ENCODE assay signal across 13 cellular contexts in the genomic region with DNA sequence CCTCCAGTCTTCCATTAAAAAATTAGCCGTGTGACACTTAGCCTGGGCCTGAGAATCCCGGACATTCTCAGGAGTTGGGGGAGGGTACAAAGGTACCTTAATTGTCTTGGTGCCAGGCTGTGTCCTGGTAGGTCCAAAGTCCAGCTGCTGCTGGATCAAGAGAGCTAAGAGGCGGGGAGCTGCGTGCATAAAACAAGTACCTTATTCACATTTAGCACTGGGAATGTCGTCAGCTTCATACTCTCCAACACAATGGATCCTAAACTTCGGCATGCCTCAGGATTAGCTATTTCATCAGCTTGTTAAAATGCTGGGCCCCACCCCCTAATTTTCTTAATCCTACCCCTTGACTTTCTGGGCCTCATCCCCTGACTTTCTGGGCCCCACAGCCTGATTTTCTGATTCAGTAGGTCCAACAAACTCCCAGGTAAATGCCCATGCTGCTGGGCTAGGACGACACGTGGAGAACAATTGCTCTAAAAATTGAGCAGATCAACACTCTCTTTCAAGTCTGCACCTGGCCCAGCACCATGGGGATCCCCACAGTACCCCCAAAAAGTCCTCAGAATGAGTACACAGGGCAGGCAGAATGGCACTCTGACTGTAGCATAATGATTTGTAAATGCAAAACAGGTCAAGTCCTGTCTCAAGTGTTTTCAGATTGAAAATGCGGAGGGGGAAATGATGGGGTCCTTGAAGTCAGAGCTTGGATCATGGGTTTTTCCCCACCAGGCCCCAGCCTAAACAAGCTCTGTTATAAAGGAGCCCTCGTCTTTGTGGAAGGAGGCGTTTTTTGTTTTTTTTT. TPM values are rescaled to one million over a fixed set of nuclear protein-coding genes. Genes with fewer than 3 reads are reported as not detected.
DNase-seq lines count a peak whose midpoint lies in the region; ATAC-seq, FAIRE-seq and TF ChIP-seq lines count a peak whose summit lies in the region.
"Had no signal": no experiment of that assay in that cellular context is flagged by ENCODE, and none has a peak within 500 bp of the region (broad histone marks: within the 10 kb centered on the region; RNA-seq: fewer than 3 reads in every experiment).

No MANE protein-coding gene starts in this region.

- H2AK5ac ChIP-seq in H1 (ENCODE audit: low read depth, low read length), result no peak overlapping the region

- H3K4me1 ChIP-seq in H1 (replicated peaks in 1 of 4; ENCODE audit: control insufficient read depth in 3 of 4, insufficient read depth in 4 of 4, low read length in 3 of 4), result peaks cover 19 to 28% (median 25%) of the 10 kb centered on the region in 4 experiments
- no peaks in the 10 kb centered on the region for H3K4me1 ChIP-seq in naive thymus-derived CD4-positive, alpha-beta T cell (ENCODE audit: control insufficient read depth in 2 of 2, insufficient read depth in 2 of 2, low read length in 2 of 2)

- peak overlapping the region; percentile 33; the same call in 1 of the 2 replicates for H2BK15ac ChIP-seq in H1 (ENCODE audit: low read length)

- ATAC-seq in activated T-cell treated with anti-CD3 and anti-CD28 coated beads, Interleukin-2, amount 50 U/mL, for 72 hours (replicated peaks in 1 of 2), result peak; percentile 86 to 88
- ATAC-seq in activated T-cell treated with anti-CD3 and anti-CD28 coated beads, Interleukin-2, amount 50 U/mL, for 4 hours, result no peak
- peak; percentile 88 for ATAC-seq in HG03045 (IDR thresholded peaks at IDR 0.05; ENCODE audit: unreplicated experiment)
- ATAC-seq in naive thymus-derived CD4-positive, alpha-beta T cell, result no peak

- POLR2A ChIA-PET in H1 (lab: Charles Lee; ENCODE audit: partially characterized antibody), result interaction anchor here (0.6 to 7.0 kb wide), 9 partner anchors 12 to 154 kb away, joined by 3 to 61 read pairs (median 4); partner anchors contain the start of genes ISG20, MRPL46 and MRPS11
- POLR2A ChIA-PET in naive thymus-derived CD4-positive, alpha-beta T cell (lab: Charles Lee), result interaction anchor here (2.0 kb wide), 1 partner anchor 9 kb away, joined by 5 read pairs; no protein-coding TSS in a partner anchor

- H3K18ac ChIP-seq in H1 (ENCODE audit: extremely low read depth, low read length), result no peak overlapping the region; the same call in 1 of the 2 replicates

- H4K5ac ChIP-seq in H1 (ENCODE audit: insufficient read length, low read depth, low read length), result no peak overlapping the region

- no peak overlapping the region for H3K56ac ChIP-seq in H1 (replicated peaks; ENCODE audit: insufficient read length, low read depth, low read length)

- peak overlapping the region; percentile 83 for H2AFZ ChIP-seq in H1 (ENCODE audit: low read length)
- H2AFZ ChIP-seq: GM23248 had no signal

- no peaks in the 10 kb centered on the region for H3K9me3 Mint-ChIP-seq in activated T-cell treated with anti-CD3 and anti-CD28 coated beads, Interleukin-2, amount 50 U/mL, for 72 hours
- no peaks in the 10 kb centered on the region for H3K9me3 Mint-ChIP-seq in activated T-cell treated with anti-CD3 and anti-CD28 coated beads, Interleukin-2, amount 50 U/mL, for 4 hours
- no peaks in the 10 kb centered on the region for H3K9me3 Mint-ChIP-seq in naive thymus-derived CD4-positive, alpha-beta T cell
- H3K9me3 Mint-ChIP-seq: T-helper 1 cell treated with Interleukin-12 subunit alpha and Interleukin-12 subunit beta and Interleukin-4 antibody, amounts not matched to agents 30 μg/mL and 1 μg/mL, for 36 hours had no signal

- no peak for DNase-seq in activated T-cell treated with anti-CD3 and anti-CD28 coated beads, Interleukin-2, amount 50 U/mL, for 72 hours
- no peak for DNase-seq in activated T-cell treated with anti-CD3 and anti-CD28 coated beads, Interleukin-2, amount 50 U/mL, for 4 hours
- DNase-seq in H1 (ENCODE audit: low read depth in 1 of 2, low spot score in 2 of 2) (peak in 1 of 2 experiments; percentile 44), putamen (ENCODE audit: low spot score) (no peak), HPDE6-E6E7 (ENCODE audit: extremely low spot score) (no peak)
- DNase-seq in naive thymus-derived CD4-positive, alpha-beta T cell, result no peak
- no peak for DNase-seq in activated CD8-positive, alpha-beta memory T cell treated with anti-CD3 and anti-CD28 coated beads for 24 hours
- DNase-seq: GF-D8, GM23248, mesenchymal stem cell had no signal

- no peak overlapping the region for H3K27ac Mint-ChIP-seq in activated T-cell treated with anti-CD3 and anti-CD28 coated beads, Interleukin-2, amount 50 U/mL, for 72 hours
- H3K27ac Mint-ChIP-seq in naive thymus-derived CD4-positive, alpha-beta T cell, result no peak overlapping the region
- H3K27ac Mint-ChIP-seq: T-helper 1 cell treated with Interleukin-12 subunit alpha and Interleukin-12 subunit beta and Interleukin-4 antibody, amounts not matched to agents 30 μg/mL and 1 μg/mL, for 36 hours had no signal

- H4K8ac ChIP-seq in H1 (ENCODE audit: extremely low read depth, insufficient read depth, low read length), result peak overlapping the region; percentile 80; the same call in 1 of the 2 replicates

- no peak for FAIRE-seq in H1 (lab: Jason Lieb, UNC)

- TF ChIP-seq POLR2A in H1 (IDR thresholded peaks at IDR 0.05; ENCODE audit: control extremely low read depth in 1 of 2, low read depth in 2 of 2, low read length in 2 of 2), result no peak

- peak overlapping the region; percentile 87 for H3K4ac ChIP-seq in H1 (replicated peaks; ENCODE audit: insufficient read length, low read depth, low read length)

- H3K4me1 Mint-ChIP-seq in activated T-cell treated with anti-CD3 and anti-CD28 coated beads, Interleukin-2, amount 50 U/mL, for 72 hours (ENCODE audit: low read depth), result peaks cover 9% of the 10 kb centered on the region
- no peaks in the 10 kb centered on the region for H3K4me1 Mint-ChIP-seq in activated T-cell treated with anti-CD3 and anti-CD28 coated beads, Interleukin-2, amount 50 U/mL, for 4 hours (ENCODE audit: low read depth)
- peaks cover 0 to 1% (median 0%) of the 10 kb centered on the region in 7 donors for H3K4me1 Mint-ChIP-seq in naive thymus-derived CD4-positive, alpha-beta T cell

- peaks cover 2% of the 10 kb centered on the region; the same call in 1 of the 2 replicates for H3K23me2 ChIP-seq in H1 (ENCODE audit: low read depth, low read length)

- peak overlapping the region; percentile 92 for H4K91ac ChIP-seq in H1 (replicated peaks; ENCODE audit: insufficient read length, low read length)

- TF ChIP-seq EP300 in H1 (IDR thresholded peaks at IDR 0.05; ENCODE audit: borderline replicate concordance in 1 of 2, low read depth in 2 of 2, low read length in 2 of 2), result no peak

- H3K27ac ChIP-seq in H1 (ENCODE audit: low read depth, low read length), result 0 out of 2 replicates have a peak overlapping the region, but pooled peaks have one; percentile 27
- H3K27ac ChIP-seq in naive thymus-derived CD4-positive, alpha-beta T cell (ENCODE audit: low read depth, low read length), result no peak overlapping the region
- H3K27ac ChIP-seq: GM23248 had no signal

- peak overlapping the region; percentile 86 for H2BK12ac ChIP-seq in H1 (ENCODE audit: low read depth, low read length)

- no peak for TF ChIP-seq RAD21 in H1 (IDR thresholded peaks at IDR 0.05 in 1 of 2, conservative IDR thresholded peaks at IDR 0.05 in 1 of 2; ENCODE audit: low read depth in 2 of 2, low read length in 2 of 2)

- no peaks in the 10 kb centered on the region for H3K9me3 ChIP-seq in H1 (ENCODE audit: insufficient read depth in 2 of 2, low read depth in 1 of 2, low read length in 1 of 2)
- H3K9me3 ChIP-seq in naive thymus-derived CD4-positive, alpha-beta T cell (ENCODE audit: control insufficient read depth in 2 of 3, low read length in 3 of 3), result no peaks in the 10 kb centered on the region

- H2BK5ac ChIP-seq in H1 (ENCODE audit: low read depth, low read length), result peak overlapping the region; percentile 20; the same call in 1 of the 2 replicates

- H3K14ac ChIP-seq in H1 (ENCODE audit: insufficient read length), result no peak overlapping the region

- peaks cover 29% of the 10 kb centered on the region for H3K27me3 Mint-ChIP-seq in activated T-cell treated with anti-CD3 and anti-CD28 coated beads, Interleukin-2, amount 50 U/mL, for 72 hours (ENCODE audit: low read depth)
- peaks cover 15% of the 10 kb centered on the region for H3K27me3 Mint-ChIP-seq in activated T-cell treated with anti-CD3 and anti-CD28 coated beads, Interleukin-2, amount 50 U/mL, for 4 hours (ENCODE audit: low read depth)
- H3K27me3 Mint-ChIP-seq in naive thymus-derived CD4-positive, alpha-beta T cell, result peaks cover 6 to 33% (median 22%) of the 10 kb centered on the region in 5 donors

- peaks cover 0 to 11% (median 5%) of the 10 kb centered on the region in 4 experiments; a peak in 5 of 7 replicates for H3K27me3 ChIP-seq in H1 (replicated peaks in 1 of 4; ENCODE audit: control insufficient read depth in 3 of 4, extremely low read depth in 1 of 4, insufficient read depth in 3 of 4, low read length in 3 of 4)
- no peaks in the 10 kb centered on the region for H3K27me3 ChIP-seq in naive thymus-derived CD4-positive, alpha-beta T cell (ENCODE audit: control insufficient read depth in 2 of 2, insufficient read depth in 2 of 2, low read length in 2 of 2)

- H3K4me3 Mint-ChIP-seq in activated T-cell treated with anti-CD3 and anti-CD28 coated beads, Interleukin-2, amount 50 U/mL, for 72 hours, result peak overlapping the region in 1 of 2 donors; percentile 33
- no peak overlapping the region for H3K4me3 Mint-ChIP-seq in activated T-cell treated with anti-CD3 and anti-CD28 coated beads, Interleukin-2, amount 50 U/mL, for 4 hours
- no peak overlapping the region for H3K4me3 Mint-ChIP-seq in naive thymus-derived CD4-positive, alpha-beta T cell
- H3K4me3 Mint-ChIP-seq: T-helper 1 cell treated with Interleukin-12 subunit alpha and Interleukin-12 subunit beta and Interleukin-4 antibody, amounts not matched to agents 30 μg/mL and 1 μg/mL, for 36 hours had no signal

- no peak overlapping the region for H3K23ac ChIP-seq in H1 (ENCODE audit: insufficient read length)

- intact Hi-C loops in naive thymus-derived CD4-positive, alpha-beta T cell (cut with micrococcal nuclease), result no loop called here

- no peaks in the 10 kb centered on the region for H3K36me3 Mint-ChIP-seq in activated T-cell treated with anti-CD3 and anti-CD28 coated beads, Interleukin-2, amount 50 U/mL, for 72 hours (ENCODE audit: insufficient read depth in 2 of 2)
- H3K36me3 Mint-ChIP-seq in activated T-cell treated with anti-CD3 and anti-CD28 coated beads, Interleukin-2, amount 50 U/mL, for 4 hours (ENCODE audit: insufficient read depth), result no peaks in the 10 kb centered on the region
- no peaks in the 10 kb centered on the region for H3K36me3 Mint-ChIP-seq in naive thymus-derived CD4-positive, alpha-beta T cell

- no peaks in the 10 kb centered on the region for H4K20me1 ChIP-seq in H1 (replicated peaks in 1 of 2; ENCODE audit: control insufficient read depth in 1 of 2, insufficient read depth in 2 of 2, low read length in 2 of 2)

- no peak overlapping the region for H3K4me3 ChIP-seq in H1 (ENCODE audit: extremely low read depth in 1 of 4, insufficient read depth in 2 of 4, low read depth in 3 of 4, low read length in 4 of 4)
- no peak overlapping the region for H3K4me3 ChIP-seq in naive thymus-derived CD4-positive, alpha-beta T cell (ENCODE audit: low read length)
- H3K4me3 ChIP-seq: GM23248, smooth muscle cell had no signal

- H2BK20ac ChIP-seq in H1 (ENCODE audit: low read length), result peak overlapping the region; percentile 16; the same call in 1 of the 2 replicates

- 72% methylated on average over 11 of the region's 11 CpGs; no CpG with 5 or more reads in 1 of the 2 experiments for WGBS in H1 (ENCODE audit: extremely low coverage in 1 of 2, insufficient coverage in 1 of 2, insufficient read length in 1 of 2, insufficient replicate concordance in 2 of 2, low coverage in 1 of 2, low lambda C conversion rate in 2 of 2, missing lambda C conversion rate in 1 of 2), 2 experiments

- H3K9ac ChIP-seq in H1 (replicated peaks in 1 of 4; ENCODE audit: extremely low read depth in 1 of 4, low read depth in 3 of 4, low read length in 3 of 4), result peak overlapping the region in 1 of 4 experiments; percentile 13; a peak in 1 of 7 replicates
- H3K9ac ChIP-seq: GM23248 had no signal

- no peak for TF ChIP-seq CTCF in H1 (IDR thresholded peaks at IDR 0.05; ENCODE audit: control extremely low read depth in 1 of 3, insufficient read depth in 1 of 3, low read depth in 1 of 3, low read length in 3 of 3)

- H3K79me2 ChIP-seq in H1 (ENCODE audit: control insufficient read depth in 1 of 2, insufficient read depth in 2 of 2, low read length in 2 of 2), result no peaks in the 10 kb centered on the region

- CTCF ChIA-PET in H1 (lab: Charles Lee; ENCODE audit: partially characterized antibody), result interaction anchor here (0.5 to 6.0 kb wide), 24 partner anchors 10 to 535 kb away, joined by 3 to 41 read pairs (median 4); partner anchors contain the start of genes MRPL46 and MRPS11
- CTCF ChIA-PET in naive thymus-derived CD4-positive, alpha-beta T cell (lab: Charles Lee), result interaction anchor here (1.2 to 1.7 kb wide), 2 partner anchors 23 to 49 kb away, joined by 3 to 4 read pairs; partner anchors contain the start of gene ISG20

- H3K4me2 ChIP-seq in H1 (ENCODE audit: insufficient read depth in 1 of 2, low read depth in 2 of 2, low read length in 2 of 2), result peak overlapping the region; percentile 3 to 31; a peak in 1 of 4 replicates

- no peaks in the 10 kb centered on the region for H3K79me1 ChIP-seq in H1 (ENCODE audit: low read depth, low read length)

- H2BK120ac ChIP-seq in H1 (replicated peaks; ENCODE audit: low read depth, low read length), result peak overlapping the region; percentile 85

- no peaks in the 10 kb centered on the region for H3K36me3 ChIP-seq in H1 (ENCODE audit: control insufficient read depth in 2 of 4, insufficient read depth in 4 of 4, low read length in 3 of 4)
- H3K36me3 ChIP-seq in naive thymus-derived CD4-positive, alpha-beta T cell (ENCODE audit: control insufficient read depth in 2 of 3, insufficient read depth in 3 of 3, low read length in 3 of 3), result no peaks in the 10 kb centered on the region

RNA-seq across cellular contexts. Expression of gene AEN, which starts 5.6 kb away (rescaled TPM):
- total RNA-seq in activated T-cell treated with anti-CD3 and anti-CD28 coated beads, Interleukin-2, amount 50 U/mL, for 72 hours, result 100 to 1,000 TPM in 1 of 2 donors, 10 to 100 TPM in 1; 99.4 to 155 TPM
- 100 to 1,000 TPM; 103 to 141 (median 140) TPM for total RNA-seq in activated T-cell treated with anti-CD3 and anti-CD28 coated beads, Interleukin-2, amount 50 U/mL, for 4 hours
- 122 and 125 TPM in 2 replicates for total RNA-seq in H1 (2021; fragmentation: NEBNext Ultra II Directional; extraction: Animal tissue kit (Norgen Biotek cat#: 25700))
- polyA plus RNA-seq in H1 (2011; rRNA removed), result 112 and 167 TPM in 2 replicates
- 150 TPM for polyA plus RNA-seq in H1 (2011; cell fraction: cytosol; rRNA removed)
- 209 TPM for polyA plus RNA-seq in H1 (2011; cell fraction: nucleus; rRNA removed)
- 89.9 to 128 TPM (median 107 TPM) in 4 replicates for polyA plus RNA-seq in H1 (2012, experiment 1 of 2)
- 126 TPM for polyA plus RNA-seq in H1 (2012, experiment 2 of 2)
- polyA plus RNA-seq in H1 (2013, experiment 1 of 2), result 61.5 TPM
- 61.2 TPM for polyA plus RNA-seq in H1 (2013, experiment 2 of 2)
- 157 and 180 TPM in 2 replicates for polyA minus RNA-seq in H1 (2011; rRNA and poly(A)+ RNA removed)
- polyA minus RNA-seq in H1 (2011; cell fraction: cytosol; rRNA and poly(A)+ RNA removed), result 130 TPM
- polyA minus RNA-seq in H1 (2011; cell fraction: nucleus; rRNA and poly(A)+ RNA removed), result 229 TPM
- total RNA-seq in naive thymus-derived CD4-positive, alpha-beta T cell, result 10 to 100 TPM; 29.6 to 52.1 (median 44.2) TPM
- 10 to 100 TPM; 20.2 to 31.7 TPM for polyA plus RNA-seq in naive thymus-derived CD4-positive, alpha-beta T cell

RNA-seq across cellular contexts. Expression of gene ISG20, which starts 23.3 kb away (rescaled TPM):
- total RNA-seq in activated T-cell treated with anti-CD3 and anti-CD28 coated beads, Interleukin-2, amount 50 U/mL, for 72 hours, result 100 to 1,000 TPM; 102 to 215 TPM
- total RNA-seq in activated T-cell treated with anti-CD3 and anti-CD28 coated beads, Interleukin-2, amount 50 U/mL, for 4 hours, result 10 to 100 TPM; 26.8 to 37.8 (median 27.7) TPM
- total RNA-seq in H1 (2021; fragmentation: NEBNext Ultra II Directional; extraction: Animal tissue kit (Norgen Biotek cat#: 25700)), result 2.9 and 4.0 TPM in 2 replicates
- 5.0 and 5.2 TPM in 2 replicates for polyA plus RNA-seq in H1 (2011; rRNA removed)
- polyA plus RNA-seq in H1 (2011; cell fraction: cytosol; rRNA removed), result 5.5 TPM
- 6.6 TPM for polyA plus RNA-seq in H1 (2011; cell fraction: nucleus; rRNA removed)
- 2.5 to 5.7 TPM (median 4.1 TPM) in 4 replicates for polyA plus RNA-seq in H1 (2012, experiment 1 of 2)
- 3.0 TPM for polyA plus RNA-seq in H1 (2012, experiment 2 of 2)
- 3.1 TPM for polyA plus RNA-seq in H1 (2013, experiment 1 of 2)
- 2.1 TPM for polyA plus RNA-seq in H1 (2013, experiment 2 of 2)
- 1.8 and 2.0 TPM in 2 replicates for polyA minus RNA-seq in H1 (2011; rRNA and poly(A)+ RNA removed)
- 0.81 TPM for polyA minus RNA-seq in H1 (2011; cell fraction: cytosol; rRNA and poly(A)+ RNA removed)
- polyA minus RNA-seq in H1 (2011; cell fraction: nucleus; rRNA and poly(A)+ RNA removed), result 3.0 TPM
- 100 to 1,000 TPM in 4 of 5 experiments, 10 to 100 TPM in 1; 92.5 to 160 (median 149) TPM for total RNA-seq in naive thymus-derived CD4-positive, alpha-beta T cell
- polyA plus RNA-seq in naive thymus-derived CD4-positive, alpha-beta T cell, result 100 to 1,000 TPM; 344 to 415 TPM
- total RNA-seq: GM23248 had no signal

Comparison
In these comparisons a context has a peak if more than half of its experiments do, and no peak if none do; other contexts are left out.
1. ATAC-seq: peak in activated T-cell treated with anti-CD3 and anti-CD28 coated beads, Interleukin-2, amount 50 U/mL, for 72 hours (2 of 2) and HG03045 (single experiment); none in activated T-cell treated with anti-CD3 and anti-CD28 coated beads, Interleukin-2, amount 50 U/mL, for 4 hours (0 of 2) and naive thymus-derived CD4-positive, alpha-beta T cell (single experiment).